ENCODE assay signal across 1 cellular context in the genomic region with DNA sequence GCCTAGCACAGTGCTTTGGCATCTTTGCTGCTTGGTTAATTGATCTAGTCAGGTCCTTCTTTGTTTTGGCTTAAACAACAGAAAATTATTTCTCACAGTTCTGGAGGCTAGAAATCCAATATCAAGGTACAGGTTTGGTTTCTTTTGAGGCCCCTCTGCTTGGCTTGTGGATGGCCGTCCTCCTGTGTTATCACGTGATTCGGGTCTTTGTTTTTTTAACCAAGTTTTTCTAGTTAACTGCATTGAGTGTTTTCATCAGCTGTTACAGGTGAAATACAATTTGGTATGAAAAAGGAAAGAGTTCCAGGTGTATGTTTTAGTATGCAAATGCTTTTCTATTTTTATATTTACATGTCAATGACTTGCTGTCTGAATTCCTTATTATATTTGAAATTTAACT.
TF ChIP-seq lines count a peak whose summit lies in the region.

No MANE protein-coding gene starts in this region.

TF ChIP-seq in endothelial cell of umbilical vein, 7 proteins besides CTCF, POLR2A, EP300 and RAD21:
- TF ChIP-seq JUN (IDR thresholded peaks at IDR 0.05; ENCODE audit: borderline replicate concordance, insufficient read depth, insufficient read length, low read depth) (no peak), FOS (IDR thresholded peaks at IDR 0.05; ENCODE audit: borderline replicate concordance, insufficient read depth, low read length) (no peak), EZH2 (IDR thresholded peaks at IDR 0.05; ENCODE audit: borderline replicate concordance, low read depth, low read length, severe bottlenecking) (no peak), MAX (IDR thresholded peaks at IDR 0.05; ENCODE audit: insufficient read depth, insufficient read length) (no peak), GATA2 (IDR thresholded peaks at IDR 0.05; ENCODE audit: insufficient read depth, insufficient read length, low read depth, low read length) (no peak), POLR2AphosphoS5 (IDR thresholded peaks at IDR 0.05; ENCODE audit: insufficient read depth, low read depth, low read length) (no peak), MYC (IDR thresholded peaks at IDR 0.05; ENCODE audit: low read depth, low read length) (no peak)
TF ChIP-seq in endothelial cell of umbilical vein: peak in this region for 0.
